In genomic region chrX:47332729-47333128, GRCh38 we compare ENCODE assay signal across 4 cellular contexts. TPM values are rescaled to one million over a fixed set of nuclear protein-coding genes. Genes with fewer than 3 reads are reported as not detected.
"Had no signal": no experiment of that assay in that cellular context is flagged by ENCODE, and none has a peak within 500 bp of the region (broad histone marks: within the 10 kb centered on the region; RNA-seq: fewer than 3 reads in every experiment).

No MANE protein-coding gene starts in this region.

RNA-seq across cellular contexts. Expression of gene ZNF157, which starts 37.6 kb away (rescaled TPM):
- total RNA-seq: ascending aorta, bronchial epithelial cell had no signal
- polyA plus RNA-seq: adipose tissue, cardiac muscle cell had no signal
